In the genomic region with DNA sequence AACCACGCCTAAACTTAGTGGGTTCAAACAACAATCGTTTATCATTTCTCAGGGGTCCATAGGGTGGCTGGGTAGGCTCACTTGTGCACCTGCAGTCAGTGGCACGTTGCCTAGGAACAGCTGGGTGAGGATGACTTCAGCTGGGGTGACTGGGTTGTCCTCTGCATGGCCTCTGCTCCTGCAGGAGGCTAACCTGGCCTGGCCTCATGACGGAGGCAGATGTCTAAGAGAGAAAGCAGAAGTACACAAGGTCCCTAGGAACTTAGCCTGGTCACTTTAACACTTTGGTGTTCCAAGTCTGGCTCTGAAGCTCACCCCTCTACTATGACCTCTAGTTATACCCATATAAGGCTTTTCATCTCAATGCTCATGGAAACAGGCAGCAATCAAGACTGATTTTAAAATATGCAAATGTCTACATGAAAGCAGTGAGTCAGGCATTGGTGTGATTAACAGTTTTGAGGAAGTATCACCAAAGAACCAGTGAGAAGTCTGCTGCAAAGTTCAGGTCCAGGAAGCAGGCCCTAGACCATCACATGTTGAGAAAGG, we compare ENCODE assay signal across 9 cellular contexts. TPM values are rescaled to one million over a fixed set of nuclear protein-coding genes. Genes with fewer than 3 reads are reported as not detected.
DNase-seq lines count a peak whose midpoint lies in the region; ATAC-seq and TF ChIP-seq lines count a peak whose summit lies in the region.
"Had no signal": no experiment of that assay in that cellular context is flagged by ENCODE, and none has a peak within 500 bp of the region (broad histone marks: within the 10 kb centered on the region; RNA-seq: fewer than 3 reads in every experiment).

No MANE protein-coding gene starts in this region.

- 58 to 60% methylated on average over 4 of the region's 4 CpGs for WGBS in sigmoid colon, 2 donors

- TF ChIP-seq POLR2A in sigmoid colon (IDR thresholded peaks at IDR 0.05) = no peak

- intact Hi-C loops in left ventricle myocardium superior (cut with micrococcal nuclease) (no loop called here), sigmoid colon (cut with DNase I) (no loop called here)

- DNase-seq in left ventricle myocardium superior (no peak), sigmoid colon (no peak), NCI-H2227 treated with DMSO at 0.1 percent for 48 hours (lab: John Stamatoyannopoulos, UW) (no peak)
- DNase-seq in activated CD8-positive, alpha-beta memory T cell treated with anti-CD3 and anti-CD28 coated beads, Interleukin-2, amount 50 U/mL, for 48 hours = no peak
- no peak for DNase-seq in effector CD4-positive, alpha-beta T cell
- DNase-seq: T-helper 2 cell had no signal

- TF ChIP-seq EP300 in sigmoid colon (IDR thresholded peaks at IDR 0.05) = no peak

- no peaks in the 10 kb centered on the region for H3K27me3 ChIP-seq in sigmoid colon

- TF ChIP-seq CTCF in sigmoid colon (IDR thresholded peaks at IDR 0.05) = no peak

- H3K9me3 ChIP-seq in sigmoid colon = no peaks in the 10 kb centered on the region

- peak overlapping the region in 1 of 4 donors; percentile 3 for H3K27ac ChIP-seq in sigmoid colon

- peak; percentile 94 for ATAC-seq in GM18517 (IDR thresholded peaks at IDR 0.05; ENCODE audit: unreplicated experiment)
- ATAC-seq in GM21526 (IDR thresholded peaks at IDR 0.05; ENCODE audit: low FRiP score, unreplicated experiment) = peak; percentile 87
- ATAC-seq in HG03469 (IDR thresholded peaks at IDR 0.05; ENCODE audit: unreplicated experiment) = peak; percentile 88
- ATAC-seq in left ventricle myocardium superior = peak; percentile 49

- H3K4me3 ChIP-seq in sigmoid colon = no peak overlapping the region

- no peaks in the 10 kb centered on the region for H3K36me3 ChIP-seq in sigmoid colon

- H3K4me1 ChIP-seq in sigmoid colon = no peaks in the 10 kb centered on the region

RNA-seq across cellular contexts. Expression of gene OLFML1, which starts 10.8 kb away (rescaled TPM):
- total RNA-seq in left ventricle myocardium superior (5.7 TPM), sigmoid colon (10 to 100 TPM in 2 of 4 donors, 1 to 10 TPM in 2; 2.2 to 14.7 (median 8.7) TPM)
- 1 to 10 TPM in 2 of 3 donors, not detected in 1; 1.8 to 2.7 TPM for polyA plus RNA-seq in sigmoid colon

RNA-seq across cellular contexts. Expression of gene PPFIBP2, which starts 17.7 kb away (rescaled TPM):
- total RNA-seq in left ventricle myocardium superior = 19.9 TPM
- 10 to 100 TPM in 2 of 4 donors, 1 to 10 TPM in 2; 4.1 to 11.6 (median 9.2) TPM for total RNA-seq in sigmoid colon
- 10 to 100 TPM; 26.7 to 33.5 (median 30.6) TPM for polyA plus RNA-seq in sigmoid colon
